9 cellular contexts compared by ENCODE assay signal in genomic region chr1:201149400-201149799, GRCh38. TPM values are rescaled to one million over a fixed set of nuclear protein-coding genes. Genes with fewer than 3 reads are reported as not detected.
A peak's percentile ranks its signal among the peaks of the same experiment; 100 is the strongest.
DNase-seq lines count a peak whose midpoint lies in the region; ATAC-seq and TF ChIP-seq lines count a peak whose summit lies in the region.
"Had no signal": no experiment of that assay in that cellular context is flagged by ENCODE, and none has a peak within 500 bp of the region (broad histone marks: within the 10 kb centered on the region; RNA-seq: fewer than 3 reads in every experiment).

No MANE protein-coding gene starts in this region.

- H3K4me1 ChIP-seq in Caco-2: peaks cover 6% of the 10 kb centered on the region; the same call in 1 of the 2 replicates
- no peaks in the 10 kb centered on the region for H3K4me1 ChIP-seq in foreskin keratinocyte

- H3K36me3 ChIP-seq in Caco-2 (ENCODE audit: control insufficient read depth, insufficient read depth, low read length): peaks cover 10% of the 10 kb centered on the region

- H3K36me3 Mint-ChIP-seq in Caco-2 (ENCODE audit: insufficient read depth, unreplicated experiment): peaks cover 41% of the 10 kb centered on the region
- no peaks in the 10 kb centered on the region for H3K36me3 Mint-ChIP-seq in natural killer cell treated with Interleukin-12 subunit alpha and Interleukin-12 subunit beta and Interleukin-15 and Interleukin-18, amount 100 ng/mL, for 72 hours
- no peaks in the 10 kb centered on the region for H3K36me3 Mint-ChIP-seq in natural killer cell

- POLR2A ChIA-PET in Caco-2 (lab: Charles Lee): interaction anchor here (0.6 kb wide), 1 partner anchor 25 kb away, joined by 4 read pairs; no protein-coding TSS in a partner anchor

- no peak overlapping the region for H3K4me3 ChIP-seq in Caco-2 (ENCODE audit: low read depth, low read length)

- H3K4me1 Mint-ChIP-seq in Caco-2 (ENCODE audit: low read depth, unreplicated experiment) (no peaks in the 10 kb centered on the region), natural killer cell (peaks cover 9 to 18% of the 10 kb centered on the region in 2 donors)
- H3K4me1 Mint-ChIP-seq in natural killer cell treated with Interleukin-12 subunit alpha and Interleukin-12 subunit beta and Interleukin-15 and Interleukin-18, amount 100 ng/mL, for 72 hours (ENCODE audit: low read depth in 2 of 2): peaks cover 7 to 9% of the 10 kb centered on the region in 2 donors

- H3K27me3 Mint-ChIP-seq in Caco-2 (ENCODE audit: insufficient read depth, unreplicated experiment): no peaks in the 10 kb centered on the region
- no peaks in the 10 kb centered on the region for H3K27me3 Mint-ChIP-seq in natural killer cell treated with Interleukin-12 subunit alpha and Interleukin-12 subunit beta and Interleukin-15 and Interleukin-18, amount 100 ng/mL, for 72 hours
- no peaks in the 10 kb centered on the region for H3K27me3 Mint-ChIP-seq in natural killer cell (ENCODE audit: low read depth in 2 of 2)

- ATAC-seq in foreskin keratinocyte (no peak), GM18873 (IDR thresholded peaks at IDR 0.05; ENCODE audit: low FRiP score, unreplicated experiment) (no peak), natural killer cell (no peak)
- ATAC-seq in natural killer cell treated with Interleukin-12 subunit alpha and Interleukin-12 subunit beta and Interleukin-15 and Interleukin-18, amount 100 ng/mL, for 72 hours: no peak

- H3K9me3 Mint-ChIP-seq in Caco-2 (ENCODE audit: unreplicated experiment): no peaks in the 10 kb centered on the region
- H3K9me3 Mint-ChIP-seq in natural killer cell treated with Interleukin-12 subunit alpha and Interleukin-12 subunit beta and Interleukin-15 and Interleukin-18, amount 100 ng/mL, for 72 hours: no peaks in the 10 kb centered on the region
- H3K9me3 Mint-ChIP-seq in natural killer cell: no peaks in the 10 kb centered on the region

- no peaks in the 10 kb centered on the region for H3K27me3 ChIP-seq in Caco-2 (replicated peaks; ENCODE audit: control insufficient read depth, insufficient read depth, low read length)
- H3K27me3 ChIP-seq in foreskin keratinocyte: no peaks in the 10 kb centered on the region

- H3K9me3 ChIP-seq in Caco-2: no peaks in the 10 kb centered on the region

- peak; percentile 54 to 69 for TF ChIP-seq CTCF in Caco-2 (IDR thresholded peaks at IDR 0.05; ENCODE audit: insufficient read depth in 1 of 2, low read depth in 1 of 2, low read length in 1 of 2, severe bottlenecking in 1 of 2, unreplicated experiment in 1 of 2)
- peak; percentile 68 for TF ChIP-seq CTCF in foreskin keratinocyte (conservative IDR thresholded peaks at IDR 0.05)
- TF ChIP-seq CTCF in natural killer cell (IDR thresholded peaks at IDR 0.05): no peak

- no peak overlapping the region for H3K4me3 Mint-ChIP-seq in Caco-2 (ENCODE audit: unreplicated experiment)
- no peak overlapping the region for H3K4me3 Mint-ChIP-seq in natural killer cell treated with Interleukin-12 subunit alpha and Interleukin-12 subunit beta and Interleukin-15 and Interleukin-18, amount 100 ng/mL, for 72 hours
- H3K4me3 Mint-ChIP-seq in natural killer cell: no peak overlapping the region

- CTCF ChIA-PET in Caco-2 (lab: Charles Lee): interaction anchor here (0.7 to 2.9 kb wide), 6 partner anchors 9 to 159 kb away, joined by 3 to 12 read pairs (median 6); no protein-coding TSS in a partner anchor

- intact Hi-C loops in Caco-2 (cut with micrococcal nuclease; ENCODE audit: unreplicated experiment) (loop anchor here (1.0 kb wide), 3 partner anchors 21 to 74 kb away; no protein-coding TSS in a partner anchor), natural killer cell (cut with micrococcal nuclease) (no loop called here)

- peak in 1 of 2 experiments; percentile 55 for DNase-seq in Caco-2
- DNase-seq in HCEC 1CT: peak; percentile 42
- peak; percentile 41 for DNase-seq in RKO (ENCODE audit: low spot score)
- peak in 1 of 2 donors; percentile 25 for DNase-seq in foreskin keratinocyte
- no peak for DNase-seq in foreskin melanocyte
- DNase-seq in natural killer cell treated with Interleukin-12 subunit alpha and Interleukin-12 subunit beta and Interleukin-15 and Interleukin-18, amount 100 ng/mL, for 72 hours (ENCODE audit: low spot score): no peak
- no peak for DNase-seq in natural killer cell

- no TSS peak for BruUV-seq in Caco-2 (replicated peaks; lab: Mats Ljungman, UMichigan)

- H3K27ac Mint-ChIP-seq in Caco-2 (ENCODE audit: unreplicated experiment) (no peak overlapping the region), natural killer cell (no peak overlapping the region)
- no peak overlapping the region for H3K27ac Mint-ChIP-seq in natural killer cell treated with Interleukin-12 subunit alpha and Interleukin-12 subunit beta and Interleukin-15 and Interleukin-18, amount 100 ng/mL, for 72 hours

- no peak overlapping the region for H3K27ac ChIP-seq in foreskin keratinocyte

RNA-seq across cellular contexts. Expression of gene TMEM9, which starts 4.9 kb away (rescaled TPM):
- 111 and 125 TPM in 2 replicates for total RNA-seq in Caco-2 (2022)
- 35.2 and 48.1 TPM in 2 replicates for total RNA-seq in foreskin keratinocyte
- polyA plus RNA-seq in foreskin keratinocyte: 52.1 and 71.2 TPM in 2 replicates
- 10 to 100 TPM; 15.6 to 21.5 TPM for total RNA-seq in natural killer cell treated with Interleukin-12 subunit alpha and Interleukin-12 subunit beta and Interleukin-15 and Interleukin-18, amount 100 ng/mL, for 72 hours
- 10 to 100 TPM; 16.2 to 18.1 (median 16.9) TPM for total RNA-seq in natural killer cell

RNA-seq across cellular contexts. Expression of gene ASCL5, which starts 22.4 kb away (rescaled TPM):
- total RNA-seq in Caco-2 (2022) (0.26 and 0.48 TPM in 2 replicates), foreskin keratinocyte (not detected in 2 replicates), natural killer cell (not detected)
- 0.04 TPM in 1 of 2 replicates, not detected in the other for polyA plus RNA-seq in foreskin keratinocyte
- total RNA-seq in natural killer cell treated with Interleukin-12 subunit alpha and Interleukin-12 subunit beta and Interleukin-15 and Interleukin-18, amount 100 ng/mL, for 72 hours: not detected
- total RNA-seq: subcutaneous adipose tissue had no signal

RNA-seq across cellular contexts. Expression of gene CACNA1S, which starts 37.2 kb away (rescaled TPM):
- total RNA-seq in Caco-2 (2022) (0.07 TPM in 2 replicates), foreskin keratinocyte (not detected in 2 replicates), natural killer cell (not detected)
- polyA plus RNA-seq in foreskin keratinocyte: not detected in 2 replicates
- total RNA-seq in natural killer cell treated with Interleukin-12 subunit alpha and Interleukin-12 subunit beta and Interleukin-15 and Interleukin-18, amount 100 ng/mL, for 72 hours: not detected
- total RNA-seq: subcutaneous adipose tissue had no signal

RNA-seq across cellular contexts. Expression of gene IGFN1, which starts 41.2 kb away (rescaled TPM):
- 0.23 TPM in 1 of 2 replicates, not detected in the other for total RNA-seq in Caco-2 (2022)
- total RNA-seq in foreskin keratinocyte: not detected in 2 replicates
- polyA plus RNA-seq in foreskin keratinocyte: not detected in 2 replicates
- not detected for total RNA-seq in natural killer cell treated with Interleukin-12 subunit alpha and Interleukin-12 subunit beta and Interleukin-15 and Interleukin-18, amount 100 ng/mL, for 72 hours
- total RNA-seq in natural killer cell: not detected
- total RNA-seq: subcutaneous adipose tissue had no signal

Comparison
In these comparisons a context has a peak if more than half of its experiments do, and no peak if none do; other contexts are left out.
1. DNase-seq: peak in HCEC 1CT (single experiment) and RKO (single experiment); none in foreskin melanocyte (single experiment), natural killer cell treated with Interleukin-12 subunit alpha and Interleukin-12 subunit beta and Interleukin-15 and Interleukin-18, amount 100 ng/mL, for 72 hours (single experiment) and natural killer cell (single experiment).